In genomic region chr7:47453093-47454056, GRCh38 we compare ENCODE assay signal across 8 cellular contexts.
DNase-seq lines count a peak whose midpoint lies in the region; ATAC-seq and TF ChIP-seq lines count a peak whose summit lies in the region.

No MANE protein-coding gene starts in this region.

- TF ChIP-seq EP300 in SK-N-SH (IDR thresholded peaks at IDR 0.05; ENCODE audit: borderline replicate concordance in 1 of 2, low read depth in 1 of 2, low read length in 1 of 2): peak in 1 of 2 experiments; percentile 51; a peak in 1 of 4 replicates

- H3K4me3 ChIP-seq in SK-N-SH (ENCODE audit: low read depth in 2 of 2, low read length in 1 of 2): 0 out of 4 replicates have a peak overlapping the region, but pooled peaks of 1 of the 2 experiments have one; percentile 0
- H3K4me3 ChIP-seq in CD8-positive, alpha-beta memory T cell (ENCODE audit: low read length): no peak overlapping the region

- H3F3A ChIP-seq in SK-N-SH (replicated peaks; ENCODE audit: insufficient read depth): peaks cover 15% of the 10 kb centered on the region

- no peaks in the 10 kb centered on the region for H3K9me3 ChIP-seq in SK-N-SH
- H3K9me3 ChIP-seq in CD8-positive, alpha-beta memory T cell (ENCODE audit: low read length): no peaks in the 10 kb centered on the region

- no peaks in the 10 kb centered on the region for H3K36me3 Mint-ChIP-seq in CD8-positive, alpha-beta memory T cell
- H3K36me3 Mint-ChIP-seq in activated CD8-positive, alpha-beta T cell treated with anti-CD3 and anti-CD28 coated beads, Interleukin-2, amount 10 ng/mL, durations not matched to agents 7 days and 5 days (ENCODE audit: low read depth): no peaks in the 10 kb centered on the region

- peak; percentile 85 for ATAC-seq in sciatic nerve
- ATAC-seq in HG03159 (IDR thresholded peaks at IDR 0.05; ENCODE audit: unreplicated experiment): no peak
- no peak for ATAC-seq in activated CD8-positive, alpha-beta T cell treated with anti-CD3 and anti-CD28 coated beads, Interleukin-2, amount 10 ng/mL, durations not matched to agents 7 days and 5 days

- H3K4me3 Mint-ChIP-seq in CD8-positive, alpha-beta memory T cell: no peak overlapping the region
- H3K4me3 Mint-ChIP-seq in activated CD8-positive, alpha-beta T cell treated with anti-CD3 and anti-CD28 coated beads, Interleukin-2, amount 10 ng/mL, durations not matched to agents 7 days and 5 days: no peak overlapping the region

- POLR2A ChIA-PET in SK-N-SH (lab: Yijun Ruan, JAX): no interaction called here
- POLR2A ChIA-PET in CD8-positive, alpha-beta memory T cell (lab: Charles Lee): no interaction called here
- POLR2A ChIA-PET in activated CD8-positive, alpha-beta T cell treated with anti-CD3 and anti-CD28 coated beads, Interleukin-2, amount 10 ng/mL, durations not matched to agents 7 days and 5 days (lab: Charles Lee): no interaction called here

- H3K9ac ChIP-seq in SK-N-SH: peak overlapping the region; percentile 48; the same call in 1 of the 2 replicates

- DNase-seq in GM20000 (ENCODE audit: low spot score) (peak; percentile 22), SK-N-SH (no peak), glomerular visceral epithelial cell (ENCODE audit: extremely low spot score) (peak; percentile 81), sciatic nerve (ENCODE audit: low spot score) (no peak), GM19238 (ENCODE audit: insufficient read length, low spot score) (no peak)
- no peak for DNase-seq in CD8-positive, alpha-beta memory T cell
- DNase-seq in activated CD8-positive, alpha-beta T cell treated with anti-CD3 and anti-CD28 coated beads, Interleukin-2, amount 10 ng/mL, durations not matched to agents 7 days and 5 days: no peak

- TF ChIP-seq CTCF in GM20000 (IDR thresholded peaks at IDR 0.05; ENCODE audit: extremely low read depth, missing control alignments): no peak
- no peak for TF ChIP-seq CTCF in SK-N-SH (IDR thresholded peaks at IDR 0.05)

- H3K9me2 ChIP-seq in SK-N-SH: no peaks in the 10 kb centered on the region

- peaks cover 0 to 5% of the 10 kb centered on the region in 2 donors for H3K27me3 Mint-ChIP-seq in CD8-positive, alpha-beta memory T cell
- no peaks in the 10 kb centered on the region for H3K27me3 Mint-ChIP-seq in activated CD8-positive, alpha-beta T cell treated with anti-CD3 and anti-CD28 coated beads, Interleukin-2, amount 10 ng/mL, durations not matched to agents 7 days and 5 days (ENCODE audit: low read depth)

- H3K79me2 ChIP-seq in SK-N-SH (ENCODE audit: insufficient read depth): peaks cover 50% of the 10 kb centered on the region

- no peak overlapping the region for H3K27ac Mint-ChIP-seq in CD8-positive, alpha-beta memory T cell
- H3K27ac Mint-ChIP-seq in activated CD8-positive, alpha-beta T cell treated with anti-CD3 and anti-CD28 coated beads, Interleukin-2, amount 10 ng/mL, durations not matched to agents 7 days and 5 days: no peak overlapping the region

- H2AFZ ChIP-seq in SK-N-SH (ENCODE audit: low read depth): peak overlapping the region; percentile 32

- intact Hi-C loops in sciatic nerve (cut with DNase I): no loop called here

- TF ChIP-seq RAD21 in SK-N-SH (IDR thresholded peaks at IDR 0.05; ENCODE audit: low read length): no peak

- H3K4me2 ChIP-seq in SK-N-SH: peak overlapping the region; percentile 46

- peaks cover 0 to 2% (median 0%) of the 10 kb centered on the region in 5 donors for H3K9me3 Mint-ChIP-seq in CD8-positive, alpha-beta memory T cell
- H3K9me3 Mint-ChIP-seq in activated CD8-positive, alpha-beta T cell treated with anti-CD3 and anti-CD28 coated beads, Interleukin-2, amount 10 ng/mL, durations not matched to agents 7 days and 5 days (ENCODE audit: insufficient read depth): no peaks in the 10 kb centered on the region

- CTCF ChIA-PET in SK-N-SH (lab: Yijun Ruan, JAX): interaction anchor here (1.1 to 9.3 kb wide), 5 partner anchors 19 to 492 kb away, joined by 3 to 60 read pairs (median 7); no protein-coding TSS in a partner anchor
- CTCF ChIA-PET in CD8-positive, alpha-beta memory T cell (lab: Charles Lee): no interaction called here
- CTCF ChIA-PET in activated CD8-positive, alpha-beta T cell treated with anti-CD3 and anti-CD28 coated beads, Interleukin-2, amount 10 ng/mL, durations not matched to agents 7 days and 5 days (lab: Charles Lee): no interaction called here

- H3K4me1 ChIP-seq in SK-N-SH (ENCODE audit: control insufficient read depth in 1 of 2, insufficient read depth in 2 of 2, low read depth in 1 of 2, low read length in 1 of 2): peaks cover 39 to 47% of the 10 kb centered on the region in 2 experiments
- no peaks in the 10 kb centered on the region for H3K4me1 ChIP-seq in CD8-positive, alpha-beta memory T cell (ENCODE audit: insufficient read depth, low read length)

- H3K4me1 Mint-ChIP-seq in CD8-positive, alpha-beta memory T cell: no peaks in the 10 kb centered on the region
- H3K4me1 Mint-ChIP-seq in activated CD8-positive, alpha-beta T cell treated with anti-CD3 and anti-CD28 coated beads, Interleukin-2, amount 10 ng/mL, durations not matched to agents 7 days and 5 days (ENCODE audit: low read depth): no peaks in the 10 kb centered on the region

- no peaks in the 10 kb centered on the region for H3K27me3 ChIP-seq in SK-N-SH (ENCODE audit: insufficient read depth)
- peaks cover 2% of the 10 kb centered on the region for H3K27me3 ChIP-seq in CD8-positive, alpha-beta memory T cell (ENCODE audit: insufficient read depth, low read length, poor library complexity, severe bottlenecking)

- H4K20me1 ChIP-seq in SK-N-SH (ENCODE audit: insufficient read depth): no peaks in the 10 kb centered on the region

- peaks cover 0 to 4% of the 10 kb centered on the region in 2 experiments for H3K36me3 ChIP-seq in SK-N-SH (replicated peaks in 1 of 2; ENCODE audit: control insufficient read depth in 1 of 2, insufficient read depth in 2 of 2, low read length in 1 of 2)
- no peaks in the 10 kb centered on the region for H3K36me3 ChIP-seq in CD8-positive, alpha-beta memory T cell (ENCODE audit: insufficient read depth, low read length)

- 43% methylated on average over 21 of the region's 23 CpGs for WGBS in SK-N-SH (ENCODE audit: low lambda C conversion rate)

- peak overlapping the region; percentile 78 to 89 for H3K27ac ChIP-seq in SK-N-SH (ENCODE audit: low read depth in 2 of 2, low read length in 1 of 2)
- no peak overlapping the region for H3K27ac ChIP-seq in CD8-positive, alpha-beta memory T cell (ENCODE audit: low read depth, low read length)

TF ChIP-seq in SK-N-SH, 30 proteins besides CTCF, POLR2A, EP300 and RAD21 (continues in another document):
- TF ChIP-seq NRF1 (IDR thresholded peaks at IDR 0.05; ENCODE audit: low read depth, low read length): no peak
- peak; percentile 20; the same call in 1 of the 2 replicates for TF ChIP-seq TEAD4 (IDR thresholded peaks at IDR 0.05; ENCODE audit: borderline replicate concordance, insufficient read depth)
- no peak for TF ChIP-seq CHD2 (IDR thresholded peaks at IDR 0.05; ENCODE audit: low read length, partially characterized antibody)
- no peak for TF ChIP-seq GATA2 (CRISPR knock-in tag; IDR thresholded peaks at IDR 0.05)
- no peak for TF ChIP-seq EZH2phosphoT487 (IDR thresholded peaks at IDR 0.05; ENCODE audit: borderline replicate concordance, low read depth)
- TF ChIP-seq TAF1 (IDR thresholded peaks at IDR 0.05; ENCODE audit: borderline replicate concordance, low read depth, low read length): no peak
- TF ChIP-seq, protein P1, sequence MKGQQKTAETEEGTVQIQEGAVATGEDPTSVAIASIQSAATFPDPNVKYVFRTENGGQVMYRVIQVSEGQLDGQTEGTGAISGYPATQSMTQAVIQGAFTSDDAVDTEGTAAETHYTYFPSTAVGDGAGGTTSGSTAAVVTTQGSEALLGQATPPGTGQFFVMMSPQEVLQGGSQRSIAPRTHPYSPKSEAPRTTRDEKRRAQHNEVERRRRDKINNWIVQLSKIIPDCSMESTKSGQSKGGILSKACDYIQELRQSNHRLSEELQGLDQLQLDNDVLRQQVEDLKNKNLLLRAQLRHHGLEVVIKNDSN (IDR thresholded peaks at IDR 0.05; ENCODE audit: borderline replicate concordance, low read depth): no peak
- peak; percentile 63 for TF ChIP-seq FOSL2 (IDR thresholded peaks at IDR 0.05; ENCODE audit: borderline replicate concordance, low read depth)
- no peak for TF ChIP-seq MEF2A (IDR thresholded peaks at IDR 0.05; ENCODE audit: borderline replicate concordance, low read depth)
- peak; percentile 33; the same call in 1 of the 2 replicates for TF ChIP-seq POLR2AphosphoS5 (IDR thresholded peaks at IDR 0.05; ENCODE audit: low read depth, low read length)
- TF ChIP-seq RFX5 (IDR thresholded peaks at IDR 0.05; ENCODE audit: low read length): no peak
- no peak for TF ChIP-seq ZBTB33 (IDR thresholded peaks at IDR 0.05; ENCODE audit: borderline replicate concordance, low read depth)
- TF ChIP-seq YY1 (IDR thresholded peaks at IDR 0.05; ENCODE audit: low read depth): no peak
- 0 out of 2 replicates have a peak, but pooled peaks have one; percentile 14 for TF ChIP-seq GABPA (IDR thresholded peaks at IDR 0.05; ENCODE audit: low read depth)
- TF ChIP-seq, protein P2, sequence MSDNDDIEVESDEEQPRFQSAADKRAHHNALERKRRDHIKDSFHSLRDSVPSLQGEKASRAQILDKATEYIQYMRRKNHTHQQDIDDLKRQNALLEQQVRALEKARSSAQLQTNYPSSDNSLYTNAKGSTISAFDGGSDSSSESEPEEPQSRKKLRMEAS (IDR thresholded peaks at IDR 0.05; ENCODE audit: low read depth): peak; percentile 64
- no peak for TF ChIP-seq RXRA (IDR thresholded peaks at IDR 0.05; ENCODE audit: borderline replicate concordance, low read depth)
- no peak for TF ChIP-seq SMC3 (IDR thresholded peaks at IDR 0.05; ENCODE audit: low read depth, low read length)
- TF ChIP-seq JUND (IDR thresholded peaks at IDR 0.05): peak; percentile 40; the same call in 1 of the 2 replicates

Comparison
In these comparisons a context has a peak if more than half of its experiments do, and no peak if none do; other contexts are left out.
1. DNase-seq: peak in GM20000 (single experiment) and glomerular visceral epithelial cell (single experiment); none in SK-N-SH (single experiment), sciatic nerve (single experiment), CD8-positive, alpha-beta memory T cell (0 of 5), GM19238 (single experiment) and activated CD8-positive, alpha-beta T cell treated with anti-CD3 and anti-CD28 coated beads, Interleukin-2, amount 10 ng/mL, durations not matched to agents 7 days and 5 days (single experiment).